ENCODE assay signal across 12 cellular contexts in genomic region chr6:138500045-138500665, GRCh38. TPM values are rescaled to one million over a fixed set of nuclear protein-coding genes. Genes with fewer than 3 reads are reported as not detected.
DNase-seq lines count a peak whose midpoint lies in the region; ATAC-seq, FAIRE-seq and TF ChIP-seq lines count a peak whose summit lies in the region.
"Had no signal": no experiment of that assay in that cellular context is flagged by ENCODE, and none has a peak within 500 bp of the region (broad histone marks: within the 10 kb centered on the region; RNA-seq: fewer than 3 reads in every experiment).

No MANE protein-coding gene starts in this region.

- H3K27ac ChIP-seq in SK-N-MC: peak overlapping the region; percentile 28; the same call in 1 of the 2 replicates
- H3K27ac ChIP-seq in neural progenitor cell: no peak overlapping the region
- no peak overlapping the region for H3K27ac ChIP-seq in adrenal gland
- H3K27ac ChIP-seq in foreskin keratinocyte: no peak overlapping the region
- no peak overlapping the region for H3K27ac ChIP-seq in left ventricle myocardium inferior (replicated peaks)

- peaks cover 16% of the 10 kb centered on the region for H3K36me3 Mint-ChIP-seq in neural progenitor cell

- FAIRE-seq in islet of Langerhans (lab: Jason Lieb, UNC): peak; percentile 68

- WGBS in adrenal gland, 4 donors: 74 to 87% (median 84%) methylated on average over 3 of the region's 3 CpGs

- peak overlapping the region; percentile 72 for H3K4me2 ChIP-seq in neural progenitor cell

- H3K4me1 ChIP-seq in neural progenitor cell (peaks cover 44% of the 10 kb centered on the region), adrenal gland (replicated peaks in 1 of 2) (no peaks in the 10 kb centered on the region), foreskin keratinocyte (peaks cover 24% of the 10 kb centered on the region), left ventricle myocardium inferior (peaks cover 50% of the 10 kb centered on the region)
- H3K4me1 ChIP-seq: BE2C had no signal

- peak overlapping the region; percentile 85 for H3K4me3 Mint-ChIP-seq in neural progenitor cell

- no peak overlapping the region for H2AFZ ChIP-seq in neural progenitor cell (replicated peaks)

- H4K20me1 ChIP-seq in neural progenitor cell (ENCODE audit: low read depth): peaks cover 30% of the 10 kb centered on the region

- H3K9ac ChIP-seq in SK-N-MC (ENCODE audit: insufficient read length) (no peak overlapping the region), neural progenitor cell (no peak overlapping the region)

- H3K36me3 ChIP-seq in SK-N-MC (ENCODE audit: insufficient read depth, low read length): no peaks in the 10 kb centered on the region
- H3K36me3 ChIP-seq in neural progenitor cell: no peaks in the 10 kb centered on the region
- H3K36me3 ChIP-seq in adrenal gland (replicated peaks in 1 of 2): no peaks in the 10 kb centered on the region
- peaks cover 7% of the 10 kb centered on the region for H3K36me3 ChIP-seq in left ventricle myocardium inferior
- H3K36me3 ChIP-seq: BE2C had no signal

- no peaks in the 10 kb centered on the region for H3K27me3 Mint-ChIP-seq in neural progenitor cell (ENCODE audit: insufficient read depth, low read depth)

- H3K4me1 Mint-ChIP-seq in neural progenitor cell: peaks cover 67% of the 10 kb centered on the region

- peak; percentile 23 for DNase-seq in DMS53 treated with DMSO at 0.1 percent for 48 hours (lab: John Stamatoyannopoulos, UW; ENCODE audit: unreplicated experiment)
- DNase-seq in SK-N-MC (ENCODE audit: low read depth, low spot score): no peak
- no peak for DNase-seq in neural progenitor cell (ENCODE audit: low spot score)
- no peak for DNase-seq in foreskin melanocyte
- DNase-seq in adrenal gland: no peak
- DNase-seq in foreskin keratinocyte: no peak
- no peak for DNase-seq in left ventricle myocardium inferior
- DNase-seq: activated CD8-positive, alpha-beta memory T cell treated with anti-CD3 and anti-CD28 coated beads for 24 hours; activated naive CD4-positive, alpha-beta T cell; BE2C had no signal

- H3K4me3 ChIP-seq in SK-N-MC (no peak overlapping the region), neural progenitor cell (peak overlapping the region; percentile 32), adrenal gland (no peak overlapping the region), left ventricle myocardium inferior (no peak overlapping the region)

- H3K9me3 ChIP-seq in SK-N-MC (ENCODE audit: low read depth, low read length) (no peaks in the 10 kb centered on the region), neural progenitor cell (ENCODE audit: low read depth) (no peaks in the 10 kb centered on the region), adrenal gland (replicated peaks in 1 of 3) (no peaks in the 10 kb centered on the region), left ventricle myocardium inferior (replicated peaks) (no peaks in the 10 kb centered on the region)
- H3K9me3 ChIP-seq: BE2C had no signal

- intact Hi-C loops in adrenal gland (cut with DNase I) (loop anchor here in 1 of 2 donors (10.0 kb wide), 1 partner anchor 385 kb away; no protein-coding TSS in a partner anchor), left ventricle myocardium inferior (cut with micrococcal nuclease) (loop anchor here (10.0 kb wide), 1 partner anchor 65 kb away; no protein-coding TSS in a partner anchor)

- peaks cover 32% of the 10 kb centered on the region for H3K79me2 ChIP-seq in neural progenitor cell (ENCODE audit: low read depth)

- H3F3A ChIP-seq in neural progenitor cell (ENCODE audit: low read depth): peaks cover 20% of the 10 kb centered on the region

- TF ChIP-seq CTCF in neural progenitor cell (IDR thresholded peaks at IDR 0.05) (no peak), adrenal gland (IDR thresholded peaks at IDR 0.05) (no peak), foreskin keratinocyte (conservative IDR thresholded peaks at IDR 0.05) (no peak), left ventricle myocardium inferior (IDR thresholded peaks at IDR 0.05; ENCODE audit: borderline replicate concordance) (no peak)

- ATAC-seq in foreskin keratinocyte: no peak

- H3K27ac Mint-ChIP-seq in neural progenitor cell: peak overlapping the region; percentile 87

- H3K9me3 Mint-ChIP-seq in neural progenitor cell: no peaks in the 10 kb centered on the region
- H3K9me3 Mint-ChIP-seq: stimulated activated naive CD8-positive, alpha-beta T cell treated with anti-CD3 and anti-CD28 coated beads, Interleukin-15, Interleukin-2, amounts not matched to agents 100 ng/mL and 50 ng/mL, for 24 hours had no signal

- H3K27me3 ChIP-seq in neural progenitor cell: no peaks in the 10 kb centered on the region
- H3K27me3 ChIP-seq in adrenal gland: no peaks in the 10 kb centered on the region
- no peaks in the 10 kb centered on the region for H3K27me3 ChIP-seq in foreskin keratinocyte
- H3K27me3 ChIP-seq in left ventricle myocardium inferior (ENCODE audit: low read depth): no peaks in the 10 kb centered on the region
- H3K27me3 ChIP-seq: BE2C had no signal

- TF ChIP-seq POLR2A in adrenal gland (IDR thresholded peaks at IDR 0.05): no peak

RNA-seq across cellular contexts. Expression of gene NHSL1, which starts 0.9 kb away (rescaled TPM):
- 7.7 and 12.1 TPM in 2 replicates for total RNA-seq in neural progenitor cell (ENCODE audit: low replicate concordance)
- 10 to 100 TPM in 3 of 8 donors, 1 to 10 TPM in 5; 3.9 to 12.7 (median 8.3) TPM for total RNA-seq in adrenal gland
- 1 to 10 TPM; 1.2 to 3.8 (median 1.5) TPM for polyA plus RNA-seq in adrenal gland
- 16.8 and 18.8 TPM in 2 replicates for total RNA-seq in foreskin keratinocyte
- polyA plus RNA-seq in foreskin keratinocyte: 3.1 and 3.2 TPM in 2 replicates
- total RNA-seq in left ventricle myocardium inferior: 44.7 TPM
